ENCODE assay signal across 13 cellular contexts in the genomic region with DNA sequence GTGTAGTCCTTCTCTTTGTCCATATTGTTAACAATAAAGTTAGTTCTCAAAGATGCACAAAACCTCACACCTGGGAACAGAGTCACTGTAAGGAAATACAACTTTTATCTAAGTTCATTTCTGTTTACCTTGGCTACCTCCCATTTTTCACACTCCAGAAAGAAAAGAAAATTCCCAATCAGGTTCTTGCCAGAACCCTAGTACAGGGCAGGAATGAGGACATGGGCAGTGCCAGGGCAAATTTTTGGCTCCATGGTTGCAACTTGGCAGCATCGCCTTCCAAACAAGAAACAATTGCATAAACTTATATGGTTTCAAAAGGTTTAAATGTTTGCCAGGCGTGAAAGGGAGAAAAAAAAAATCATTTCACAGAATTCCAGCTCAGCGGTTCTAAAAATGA.
DNase-seq lines count a peak whose midpoint lies in the region; ATAC-seq and TF ChIP-seq lines count a peak whose summit lies in the region.
"Had no signal": no experiment of that assay in that cellular context is flagged by ENCODE, and none has a peak within 500 bp of the region (broad histone marks: within the 10 kb centered on the region; RNA-seq: fewer than 3 reads in every experiment).

No MANE protein-coding gene starts in this region.

- H3K4me3 Mint-ChIP-seq in brain: no peak overlapping the region
- H3K4me3 Mint-ChIP-seq: endodermal cell had no signal

- intact Hi-C loops in right lobe of liver (cut with DNase I): no loop called here

- DNase-seq in DMS53 (lab: John Stamatoyannopoulos, UW) (peak; percentile 22), DMS53 treated with DMSO at 0.1 percent for 48 hours (lab: John Stamatoyannopoulos, UW; ENCODE audit: unreplicated experiment) (no peak), right lobe of liver (peak; percentile 57 to 85 (median 76)), thoracic aorta (ENCODE audit: low spot score) (no peak), T-helper 2 cell (no peak), foreskin fibroblast (no peak)
- DNase-seq: activated naive CD4-positive, alpha-beta T cell; stimulated activated CD4-positive, alpha-beta T cell treated with anti-CD3 and anti-CD28 coated beads, Interleukin-1b, Interleukin-23, amount 100 ng/mL, for 48 hours had no signal

- peak overlapping the region in 4 of 5 experiments; percentile 22 to 80 (median 70) for H3K27ac Mint-ChIP-seq in brain
- H3K27ac Mint-ChIP-seq: endodermal cell had no signal

- no peak for TF ChIP-seq POLR2A in right lobe of liver (IDR thresholded peaks at IDR 0.05)

- H3K27me3 ChIP-seq in right lobe of liver: peaks cover 0 to 11% of the 10 kb centered on the region in 2 donors
- no peaks in the 10 kb centered on the region for H3K27me3 ChIP-seq in thoracic aorta (replicated peaks; ENCODE audit: insufficient read depth)
- H3K27me3 ChIP-seq: cardiac muscle cell had no signal

- peak overlapping the region in 2 of 3 donors; percentile 39 to 44 for H3K27ac ChIP-seq in right lobe of liver
- H3K27ac ChIP-seq in thoracic aorta: peak overlapping the region; percentile 84 to 91
- H3K27ac ChIP-seq: 22Rv1, cardiac muscle cell had no signal

- ATAC-seq in right lobe of liver (peak; percentile 68 to 78 (median 73)), thoracic aorta (ENCODE audit: insufficient number of reproducible peaks, low FRiP score, low read depth) (peak; percentile 61), GM18909 (IDR thresholded peaks at IDR 0.05; ENCODE audit: poor library complexity, unreplicated experiment) (no peak)

- H3K9me3 Mint-ChIP-seq in brain: peaks cover 0 to 10% (median 0%) of the 10 kb centered on the region in 5 experiments
- H3K9me3 Mint-ChIP-seq: endodermal cell had no signal

- H3K4me1 Mint-ChIP-seq in brain: peaks cover 34% of the 10 kb centered on the region

- H3K9me3 ChIP-seq in right lobe of liver (no peaks in the 10 kb centered on the region), thoracic aorta (no peaks in the 10 kb centered on the region)

- no peak overlapping the region for H3K4me3 ChIP-seq in right lobe of liver
- H3K4me3 ChIP-seq in thoracic aorta: no peak overlapping the region
- no peak overlapping the region for H3K4me3 ChIP-seq in foreskin fibroblast (ENCODE audit: low read depth in 1 of 2, low read length in 2 of 2)
- H3K4me3 ChIP-seq: cardiac muscle cell had no signal

- H3K27me3 Mint-ChIP-seq in brain: no peaks in the 10 kb centered on the region

- TF ChIP-seq CTCF in brain (conservative IDR thresholded peaks at IDR 0.05): no peak
- TF ChIP-seq CTCF in right lobe of liver (IDR thresholded peaks at IDR 0.05): no peak
- no peak for TF ChIP-seq CTCF in thoracic aorta (IDR thresholded peaks at IDR 0.05)
- TF ChIP-seq CTCF in foreskin fibroblast (IDR thresholded peaks at IDR 0.05; ENCODE audit: low read depth, low read length): no peak

- H3K36me3 Mint-ChIP-seq in brain: no peaks in the 10 kb centered on the region

- 25% methylated on average over 3 of the region's 3 CpGs for WGBS in right lobe of liver (ENCODE audit: insufficient coverage, low coverage, low lambda C conversion rate, missing lambda C conversion rate)

- no peaks in the 10 kb centered on the region for H3K36me3 ChIP-seq in right lobe of liver
- no peaks in the 10 kb centered on the region for H3K36me3 ChIP-seq in thoracic aorta
- H3K36me3 ChIP-seq: cardiac muscle cell had no signal

- H3K4me1 ChIP-seq in right lobe of liver (peaks cover 0 to 16% (median 0%) of the 10 kb centered on the region in 4 donors), thoracic aorta (ENCODE audit: control insufficient read depth in 1 of 2, low read depth in 2 of 2) (peaks cover 51 to 85% of the 10 kb centered on the region in 2 donors)

Comparison
In these comparisons a context has a peak if more than half of its experiments do, and no peak if none do; other contexts are left out.
1. DNase-seq: peak in DMS53 (single experiment) and right lobe of liver (3 of 3); none in DMS53 treated with DMSO at 0.1 percent for 48 hours (single experiment), thoracic aorta (single experiment), T-helper 2 cell (0 of 5) and foreskin fibroblast (0 of 2).